1 cellular context compared by ENCODE assay signal in genomic region chrX:150849996-150850720, GRCh38.
TF ChIP-seq lines count a peak whose summit lies in the region.

No MANE protein-coding gene starts in this region.

TF ChIP-seq in GM23338, 12 proteins besides CTCF, POLR2A, EP300 and RAD21 (continued from another document):
- no peak for TF ChIP-seq ZNF462 (CRISPR knock-in tag; IDR thresholded peaks at IDR 0.05)
- no peak for TF ChIP-seq ETS1 (IDR thresholded peaks at IDR 0.05)
- TF ChIP-seq REST (IDR thresholded peaks at IDR 0.05; ENCODE audit: unreplicated experiment) = no peak
- no peak for TF ChIP-seq CREB1 (CRISPR knock-in tag; IDR thresholded peaks at IDR 0.05; ENCODE audit: low read depth)
- TF ChIP-seq POLR2AphosphoS5 (IDR thresholded peaks at IDR 0.05; ENCODE audit: low read depth) = no peak
- no peak for TF ChIP-seq STAT1 (IDR thresholded peaks at IDR 0.05; ENCODE audit: unreplicated experiment)
- no peak for TF ChIP-seq ZNF114 (CRISPR knock-in tag; IDR thresholded peaks at IDR 0.05)
- TF ChIP-seq ZNF331 (CRISPR knock-in tag; IDR thresholded peaks at IDR 0.05; ENCODE audit: low read depth) = no peak
- no peak for TF ChIP-seq EZH2 (IDR thresholded peaks at IDR 0.05; ENCODE audit: low read depth, unreplicated experiment)
- no peak for TF ChIP-seq NANOG (IDR thresholded peaks at IDR 0.05; ENCODE audit: borderline replicate concordance)
- no peak for TF ChIP-seq EZH2phosphoT487 (IDR thresholded peaks at IDR 0.05; ENCODE audit: unreplicated experiment)
